8 cellular contexts compared by ENCODE assay signal in genomic region chr2:41791523-41791922, GRCh38.
DNase-seq lines count a peak whose midpoint lies in the region; ATAC-seq, FAIRE-seq and TF ChIP-seq lines count a peak whose summit lies in the region.

No MANE protein-coding gene starts in this region.

- no peaks in the 10 kb centered on the region for H3K36me3 Mint-ChIP-seq in mesothelial cell of epicardium
- no peaks in the 10 kb centered on the region for H3K36me3 Mint-ChIP-seq in activated T-helper 17 cell treated with anti-CD3 and anti-CD28 coated beads, Interleukin-2, amount 50 U/mL, for 72 hours (ENCODE audit: low read depth)

- H3K27me3 Mint-ChIP-seq in mesothelial cell of epicardium (ENCODE audit: low read depth), result peaks cover 20% of the 10 kb centered on the region
- H3K27me3 Mint-ChIP-seq in activated T-helper 17 cell treated with anti-CD3 and anti-CD28 coated beads, Interleukin-2, amount 50 U/mL, for 72 hours, result peaks cover 24% of the 10 kb centered on the region

- no peak for ATAC-seq in activated T-helper 17 cell treated with anti-CD3 and anti-CD28 coated beads, Interleukin-2, amount 50 U/mL, for 72 hours (replicated peaks)

- TF ChIP-seq CTCF in mesothelial cell of epicardium (IDR thresholded peaks at IDR 0.05; ENCODE audit: unreplicated experiment), result no peak

- DNase-seq in GM18507 (ENCODE audit: extremely low spot score, insufficient read length, low read depth), result no peak
- DNase-seq in KBM-7, result peak; percentile 20
- DNase-seq in astrocyte of the hippocampus (ENCODE audit: low read depth, low spot score), result peak; percentile 61
- peak; percentile 28 to 54 for DNase-seq in mesothelial cell of epicardium (ENCODE audit: low spot score in 2 of 2, unreplicated experiment in 2 of 2)
- DNase-seq in NCI-H2029 (lab: John Stamatoyannopoulos, UW), result no peak
- no peak for DNase-seq in activated T-cell treated with anti-CD3 and anti-CD28 coated beads for 4 hours
- DNase-seq in middle frontal gyrus (ENCODE audit: extremely low spot score, low spot score), result no peak

- H3K4me1 Mint-ChIP-seq in mesothelial cell of epicardium, result no peaks in the 10 kb centered on the region
- H3K4me1 Mint-ChIP-seq in activated T-helper 17 cell treated with anti-CD3 and anti-CD28 coated beads, Interleukin-2, amount 50 U/mL, for 72 hours, result no peaks in the 10 kb centered on the region

- peak; percentile 5 for FAIRE-seq in GM18507 (lab: Jason Lieb, UNC)

- no peaks in the 10 kb centered on the region for H3K9me3 Mint-ChIP-seq in mesothelial cell of epicardium
- H3K9me3 Mint-ChIP-seq in activated T-helper 17 cell treated with anti-CD3 and anti-CD28 coated beads, Interleukin-2, amount 50 U/mL, for 72 hours, result peaks cover 3% of the 10 kb centered on the region

- H3K27ac Mint-ChIP-seq in mesothelial cell of epicardium, result no peak overlapping the region
- no peak overlapping the region for H3K27ac Mint-ChIP-seq in activated T-helper 17 cell treated with anti-CD3 and anti-CD28 coated beads, Interleukin-2, amount 50 U/mL, for 72 hours

- no peak overlapping the region for H3K4me3 Mint-ChIP-seq in mesothelial cell of epicardium
- no peak overlapping the region for H3K4me3 Mint-ChIP-seq in activated T-helper 17 cell treated with anti-CD3 and anti-CD28 coated beads, Interleukin-2, amount 50 U/mL, for 72 hours

- in situ Hi-C loops in KBM-7 (cut with MboI; ENCODE audit: low pct_unique_long_range_greater_than_20kb, low sequenced_read_pairs), result no loop called here

Comparison
In these comparisons a context has a peak if more than half of its experiments do, and no peak if none do; other contexts are left out.
1. DNase-seq: peak in KBM-7 (single experiment), astrocyte of the hippocampus (single experiment) and mesothelial cell of epicardium (2 of 2); none in GM18507 (single experiment), NCI-H2029 (single experiment), activated T-cell treated with anti-CD3 and anti-CD28 coated beads for 4 hours (single experiment) and middle frontal gyrus (single experiment).